ENCODE assay signal across 1 cellular context in the genomic region with DNA sequence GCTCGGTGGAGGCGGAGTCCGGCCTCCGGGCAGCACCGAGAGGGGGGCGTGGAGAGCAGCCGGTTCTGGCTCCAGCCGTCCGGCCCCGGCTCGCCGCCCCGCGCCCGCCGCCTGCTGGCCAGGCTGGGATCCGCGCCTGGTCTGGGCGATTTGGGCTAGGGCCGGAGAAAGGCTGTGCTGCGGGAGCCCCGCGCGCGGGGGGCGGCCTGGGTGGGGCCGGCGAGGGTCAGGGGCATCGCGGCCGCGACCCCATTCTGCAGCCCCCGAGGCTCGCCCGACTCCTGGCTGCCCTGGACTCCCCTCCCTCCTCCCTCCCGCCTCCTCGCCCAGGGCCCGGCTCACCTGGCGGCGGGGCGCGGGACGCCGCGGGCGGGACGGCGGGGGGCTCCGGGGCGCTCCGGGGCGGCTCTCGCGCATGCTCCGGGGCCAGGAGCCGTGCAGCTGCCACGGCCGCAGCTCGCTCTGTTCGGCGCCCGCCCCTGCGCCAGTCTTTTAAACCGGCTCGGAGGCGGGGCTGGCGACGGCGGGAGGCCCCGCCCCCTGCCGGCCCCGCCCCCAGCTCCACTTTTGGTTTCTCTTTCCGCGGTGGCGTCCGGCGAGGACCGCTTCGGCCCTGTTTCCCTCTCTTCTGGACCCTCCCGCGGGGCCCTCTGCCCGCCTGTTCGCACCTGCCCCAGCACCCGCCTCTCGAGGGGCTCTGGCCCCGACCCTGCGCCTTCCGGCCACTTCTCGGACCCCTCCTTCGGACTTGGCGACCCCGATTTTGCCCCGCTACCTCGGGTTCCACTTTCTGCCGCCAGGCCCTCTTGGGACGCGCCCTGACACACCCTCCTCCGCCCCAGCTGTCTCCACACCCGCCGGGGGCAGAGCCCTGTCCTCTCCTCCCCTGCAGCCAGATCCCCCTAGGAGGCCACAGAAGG.
TF ChIP-seq lines count a peak whose summit lies in the region.

A gene with protein sequence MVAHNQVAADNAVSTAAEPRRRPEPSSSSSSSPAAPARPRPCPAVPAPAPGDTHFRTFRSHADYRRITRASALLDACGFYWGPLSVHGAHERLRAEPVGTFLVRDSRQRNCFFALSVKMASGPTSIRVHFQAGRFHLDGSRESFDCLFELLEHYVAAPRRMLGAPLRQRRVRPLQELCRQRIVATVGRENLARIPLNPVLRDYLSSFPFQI (minus strand): TSS at position 468 of the 920 bp plus-strand sequence. CDS start 726 bp downstream, outside the sequence.

TF ChIP-seq in HepG2, 621 proteins besides CTCF, POLR2A, EP300 and RAD21 (continued from another document and continues in another):
- TF ChIP-seq, protein P1, sequence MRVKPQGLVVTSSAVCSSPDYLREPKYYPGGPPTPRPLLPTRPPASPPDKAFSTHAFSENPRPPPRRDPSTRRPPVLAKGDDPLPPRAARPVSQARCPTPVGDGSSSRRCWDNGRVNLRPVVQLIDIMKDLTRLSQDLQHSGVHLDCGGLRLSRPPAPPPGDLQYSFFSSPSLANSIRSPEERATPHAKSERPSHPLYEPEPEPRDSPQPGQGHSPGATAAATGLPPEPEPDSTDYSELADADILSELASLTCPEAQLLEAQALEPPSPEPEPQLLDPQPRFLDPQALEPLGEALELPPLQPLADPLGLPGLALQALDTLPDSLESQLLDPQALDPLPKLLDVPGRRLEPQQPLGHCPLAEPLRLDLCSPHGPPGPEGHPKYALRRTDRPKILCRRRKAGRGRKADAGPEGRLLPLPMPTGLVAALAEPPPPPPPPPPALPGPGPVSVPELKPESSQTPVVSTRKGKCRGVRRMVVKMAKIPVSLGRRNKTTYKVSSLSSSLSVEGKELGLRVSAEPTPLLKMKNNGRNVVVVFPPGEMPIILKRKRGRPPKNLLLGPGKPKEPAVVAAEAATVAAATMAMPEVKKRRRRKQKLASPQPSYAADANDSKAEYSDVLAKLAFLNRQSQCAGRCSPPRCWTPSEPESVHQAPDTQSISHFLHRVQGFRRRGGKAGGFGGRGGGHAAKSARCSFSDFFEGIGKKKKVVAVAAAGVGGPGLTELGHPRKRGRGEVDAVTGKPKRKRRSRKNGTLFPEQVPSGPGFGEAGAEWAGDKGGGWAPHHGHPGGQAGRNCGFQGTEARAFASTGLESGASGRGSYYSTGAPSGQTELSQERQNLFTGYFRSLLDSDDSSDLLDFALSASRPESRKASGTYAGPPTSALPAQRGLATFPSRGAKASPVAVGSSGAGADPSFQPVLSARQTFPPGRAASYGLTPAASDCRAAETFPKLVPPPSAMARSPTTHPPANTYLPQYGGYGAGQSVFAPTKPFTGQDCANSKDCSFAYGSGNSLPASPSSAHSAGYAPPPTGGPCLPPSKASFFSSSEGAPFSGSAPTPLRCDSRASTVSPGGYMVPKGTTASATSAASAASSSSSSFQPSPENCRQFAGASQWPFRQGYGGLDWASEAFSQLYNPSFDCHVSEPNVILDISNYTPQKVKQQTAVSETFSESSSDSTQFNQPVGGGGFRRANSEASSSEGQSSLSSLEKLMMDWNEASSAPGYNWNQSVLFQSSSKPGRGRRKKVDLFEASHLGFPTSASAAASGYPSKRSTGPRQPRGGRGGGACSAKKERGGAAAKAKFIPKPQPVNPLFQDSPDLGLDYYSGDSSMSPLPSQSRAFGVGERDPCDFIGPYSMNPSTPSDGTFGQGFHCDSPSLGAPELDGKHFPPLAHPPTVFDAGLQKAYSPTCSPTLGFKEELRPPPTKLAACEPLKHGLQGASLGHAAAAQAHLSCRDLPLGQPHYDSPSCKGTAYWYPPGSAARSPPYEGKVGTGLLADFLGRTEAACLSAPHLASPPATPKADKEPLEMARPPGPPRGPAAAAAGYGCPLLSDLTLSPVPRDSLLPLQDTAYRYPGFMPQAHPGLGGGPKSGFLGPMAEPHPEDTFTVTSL (CRISPR knock-in tag; IDR thresholded peaks at IDR 0.05; ENCODE audit: borderline replicate concordance), result peak; percentile 33; the same call in 1 of the 2 replicates
- TF ChIP-seq, protein P2, sequence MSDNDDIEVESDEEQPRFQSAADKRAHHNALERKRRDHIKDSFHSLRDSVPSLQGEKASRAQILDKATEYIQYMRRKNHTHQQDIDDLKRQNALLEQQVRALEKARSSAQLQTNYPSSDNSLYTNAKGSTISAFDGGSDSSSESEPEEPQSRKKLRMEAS (IDR thresholded peaks at IDR 0.05), result peak; percentile 48; the same call in 1 of the 2 replicates
- TF ChIP-seq ZNF34 (CRISPR knock-in tag; IDR thresholded peaks at IDR 0.05; ENCODE audit: borderline replicate concordance), result no peak; the same call in 1 of the 2 replicates
- TF ChIP-seq HES4 (CRISPR knock-in tag; IDR thresholded peaks at IDR 0.05; ENCODE audit: borderline replicate concordance), result peak; percentile 85
- TF ChIP-seq ZNF883 (CRISPR knock-in tag; IDR thresholded peaks at IDR 0.05; ENCODE audit: not compliant biosample characterization), result peak; percentile 50
- TF ChIP-seq ZNF225 (CRISPR knock-in tag; IDR thresholded peaks at IDR 0.05), result peak; percentile 73; the same call in 1 of the 2 replicates
- TF ChIP-seq, protein P3, sequence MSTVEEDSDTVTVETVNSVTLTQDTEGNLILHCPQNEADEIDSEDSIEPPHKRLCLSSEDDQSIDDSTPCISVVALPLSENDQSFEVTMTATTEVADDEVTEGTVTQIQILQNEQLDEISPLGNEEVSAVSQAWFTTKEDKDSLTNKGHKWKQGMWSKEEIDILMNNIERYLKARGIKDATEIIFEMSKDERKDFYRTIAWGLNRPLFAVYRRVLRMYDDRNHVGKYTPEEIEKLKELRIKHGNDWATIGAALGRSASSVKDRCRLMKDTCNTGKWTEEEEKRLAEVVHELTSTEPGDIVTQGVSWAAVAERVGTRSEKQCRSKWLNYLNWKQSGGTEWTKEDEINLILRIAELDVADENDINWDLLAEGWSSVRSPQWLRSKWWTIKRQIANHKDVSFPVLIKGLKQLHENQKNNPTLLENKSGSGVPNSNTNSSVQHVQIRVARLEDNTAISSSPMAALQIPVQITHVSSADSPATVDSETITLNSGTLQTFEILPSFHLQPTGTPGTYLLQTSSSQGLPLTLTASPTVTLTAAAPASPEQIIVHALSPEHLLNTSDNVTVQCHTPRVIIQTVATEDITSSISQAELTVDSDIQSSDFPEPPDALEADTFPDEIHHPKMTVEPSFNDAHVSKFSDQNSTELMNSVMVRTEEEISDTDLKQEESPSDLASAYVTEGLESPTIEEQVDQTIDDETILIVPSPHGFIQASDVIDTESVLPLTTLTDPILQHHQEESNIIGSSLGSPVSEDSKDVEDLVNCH (CRISPR knock-in tag; IDR thresholded peaks at IDR 0.05), result no peak
- TF ChIP-seq RORA (CRISPR knock-in tag; IDR thresholded peaks at IDR 0.05), result no peak
- 0 out of 2 replicates have a peak, but pooled peaks have one; percentile 75 for TF ChIP-seq HOXA9 (CRISPR knock-in tag; IDR thresholded peaks at IDR 0.05; ENCODE audit: borderline replicate concordance)
- TF ChIP-seq, protein P4, sequence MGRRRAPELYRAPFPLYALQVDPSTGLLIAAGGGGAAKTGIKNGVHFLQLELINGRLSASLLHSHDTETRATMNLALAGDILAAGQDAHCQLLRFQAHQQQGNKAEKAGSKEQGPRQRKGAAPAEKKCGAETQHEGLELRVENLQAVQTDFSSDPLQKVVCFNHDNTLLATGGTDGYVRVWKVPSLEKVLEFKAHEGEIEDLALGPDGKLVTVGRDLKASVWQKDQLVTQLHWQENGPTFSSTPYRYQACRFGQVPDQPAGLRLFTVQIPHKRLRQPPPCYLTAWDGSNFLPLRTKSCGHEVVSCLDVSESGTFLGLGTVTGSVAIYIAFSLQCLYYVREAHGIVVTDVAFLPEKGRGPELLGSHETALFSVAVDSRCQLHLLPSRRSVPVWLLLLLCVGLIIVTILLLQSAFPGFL (CRISPR knock-in tag; IDR thresholded peaks at IDR 0.05), result peak; percentile 65; the same call in 1 of the 2 replicates
- TF ChIP-seq, protein P5, sequence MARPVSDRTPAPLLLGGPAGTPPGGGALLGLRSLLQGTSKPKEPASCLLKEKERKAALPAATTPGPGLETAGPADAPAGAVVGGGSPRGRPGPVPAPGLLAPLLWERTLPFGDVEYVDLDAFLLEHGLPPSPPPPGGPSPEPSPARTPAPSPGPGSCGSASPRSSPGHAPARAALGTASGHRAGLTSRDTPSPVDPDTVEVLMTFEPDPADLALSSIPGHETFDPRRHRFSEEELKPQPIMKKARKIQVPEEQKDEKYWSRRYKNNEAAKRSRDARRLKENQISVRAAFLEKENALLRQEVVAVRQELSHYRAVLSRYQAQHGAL (CRISPR knock-in tag; IDR thresholded peaks at IDR 0.05; ENCODE audit: not compliant biosample characterization), result peak; percentile 27
- TF ChIP-seq HIVEP1 (CRISPR knock-in tag; IDR thresholded peaks at IDR 0.05), result peak; percentile 57; the same call in 1 of the 2 replicates
- TF ChIP-seq SMARCE1 (IDR thresholded peaks at IDR 0.05; ENCODE audit: borderline replicate concordance), result peak; percentile 18; the same call in 1 of the 2 replicates
- TF ChIP-seq SCMH1 (CRISPR knock-in tag; IDR thresholded peaks at IDR 0.05; ENCODE audit: borderline replicate concordance), result no peak
- TF ChIP-seq SAFB2 (CRISPR knock-in tag; IDR thresholded peaks at IDR 0.05; ENCODE audit: borderline replicate concordance, low read depth), result no peak; the same call in 1 of the 2 replicates
- TF ChIP-seq, protein P6, sequence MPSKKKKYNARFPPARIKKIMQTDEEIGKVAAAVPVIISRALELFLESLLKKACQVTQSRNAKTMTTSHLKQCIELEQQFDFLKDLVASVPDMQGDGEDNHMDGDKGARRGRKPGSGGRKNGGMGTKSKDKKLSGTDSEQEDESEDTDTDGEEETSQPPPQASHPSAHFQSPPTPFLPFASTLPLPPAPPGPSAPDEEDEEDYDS (CRISPR knock-in tag; IDR thresholded peaks at IDR 0.05), result peak; percentile 98
- TF ChIP-seq, protein P7, sequence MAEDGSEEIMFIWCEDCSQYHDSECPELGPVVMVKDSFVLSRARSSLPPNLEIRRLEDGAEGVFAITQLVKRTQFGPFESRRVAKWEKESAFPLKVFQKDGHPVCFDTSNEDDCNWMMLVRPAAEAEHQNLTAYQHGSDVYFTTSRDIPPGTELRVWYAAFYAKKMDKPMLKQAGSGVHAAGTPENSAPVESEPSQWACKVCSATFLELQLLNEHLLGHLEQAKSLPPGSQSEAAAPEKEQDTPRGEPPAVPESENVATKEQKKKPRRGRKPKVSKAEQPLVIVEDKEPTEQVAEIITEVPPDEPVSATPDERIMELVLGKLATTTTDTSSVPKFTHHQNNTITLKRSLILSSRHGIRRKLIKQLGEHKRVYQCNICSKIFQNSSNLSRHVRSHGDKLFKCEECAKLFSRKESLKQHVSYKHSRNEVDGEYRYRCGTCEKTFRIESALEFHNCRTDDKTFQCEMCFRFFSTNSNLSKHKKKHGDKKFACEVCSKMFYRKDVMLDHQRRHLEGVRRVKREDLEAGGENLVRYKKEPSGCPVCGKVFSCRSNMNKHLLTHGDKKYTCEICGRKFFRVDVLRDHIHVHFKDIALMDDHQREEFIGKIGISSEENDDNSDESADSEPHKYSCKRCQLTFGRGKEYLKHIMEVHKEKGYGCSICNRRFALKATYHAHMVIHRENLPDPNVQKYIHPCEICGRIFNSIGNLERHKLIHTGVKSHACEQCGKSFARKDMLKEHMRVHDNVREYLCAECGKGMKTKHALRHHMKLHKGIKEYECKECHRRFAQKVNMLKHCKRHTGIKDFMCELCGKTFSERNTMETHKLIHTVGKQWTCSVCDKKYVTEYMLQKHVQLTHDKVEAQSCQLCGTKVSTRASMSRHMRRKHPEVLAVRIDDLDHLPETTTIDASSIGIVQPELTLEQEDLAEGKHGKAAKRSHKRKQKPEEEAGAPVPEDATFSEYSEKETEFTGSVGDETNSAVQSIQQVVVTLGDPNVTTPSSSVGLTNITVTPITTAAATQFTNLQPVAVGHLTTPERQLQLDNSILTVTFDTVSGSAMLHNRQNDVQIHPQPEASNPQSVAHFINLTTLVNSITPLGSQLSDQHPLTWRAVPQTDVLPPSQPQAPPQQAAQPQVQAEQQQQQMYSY (CRISPR knock-in tag; IDR thresholded peaks at IDR 0.05), result no peak
- TF ChIP-seq ZSCAN12 (CRISPR knock-in tag; IDR thresholded peaks at IDR 0.05), result no peak; the same call in 1 of the 2 replicates
- TF ChIP-seq AKAP8 (CRISPR knock-in tag; IDR thresholded peaks at IDR 0.05), result no peak
- TF ChIP-seq ZNF83 (CRISPR knock-in tag; IDR thresholded peaks at IDR 0.05; ENCODE audit: borderline replicate concordance), result no peak; the same call in none of the 2 replicates
- TF ChIP-seq, protein P8, sequence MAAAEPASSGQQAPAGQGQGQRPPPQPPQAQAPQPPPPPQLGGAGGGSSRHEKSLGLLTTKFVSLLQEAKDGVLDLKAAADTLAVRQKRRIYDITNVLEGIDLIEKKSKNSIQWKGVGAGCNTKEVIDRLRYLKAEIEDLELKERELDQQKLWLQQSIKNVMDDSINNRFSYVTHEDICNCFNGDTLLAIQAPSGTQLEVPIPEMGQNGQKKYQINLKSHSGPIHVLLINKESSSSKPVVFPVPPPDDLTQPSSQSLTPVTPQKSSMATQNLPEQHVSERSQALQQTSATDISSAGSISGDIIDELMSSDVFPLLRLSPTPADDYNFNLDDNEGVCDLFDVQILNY (CRISPR knock-in tag; conservative IDR thresholded peaks at IDR 0.05), result peak; percentile 48; the same call in 1 of the 2 replicates
- TF ChIP-seq, protein P9, sequence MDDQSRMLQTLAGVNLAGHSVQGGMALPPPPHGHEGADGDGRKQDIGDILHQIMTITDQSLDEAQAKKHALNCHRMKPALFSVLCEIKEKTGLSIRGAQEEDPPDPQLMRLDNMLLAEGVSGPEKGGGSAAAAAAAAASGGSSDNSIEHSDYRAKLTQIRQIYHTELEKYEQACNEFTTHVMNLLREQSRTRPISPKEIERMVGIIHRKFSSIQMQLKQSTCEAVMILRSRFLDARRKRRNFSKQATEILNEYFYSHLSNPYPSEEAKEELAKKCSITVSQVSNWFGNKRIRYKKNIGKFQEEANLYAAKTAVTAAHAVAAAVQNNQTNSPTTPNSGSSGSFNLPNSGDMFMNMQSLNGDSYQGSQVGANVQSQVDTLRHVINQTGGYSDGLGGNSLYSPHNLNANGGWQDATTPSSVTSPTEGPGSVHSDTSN (CRISPR knock-in tag; IDR thresholded peaks at IDR 0.05; ENCODE audit: borderline replicate concordance), result peak; percentile 62
- TF ChIP-seq PHF21A (CRISPR knock-in tag; IDR thresholded peaks at IDR 0.05), result peak; percentile 59; the same call in 1 of the 2 replicates
- TF ChIP-seq ZBTB21 (CRISPR knock-in tag; IDR thresholded peaks at IDR 0.05), result 0 out of 2 replicates have a peak, but pooled peaks have one; percentile 25
- peak; percentile 74; the same call in 1 of the 2 replicates for TF ChIP-seq ZSCAN9 (CRISPR knock-in tag; IDR thresholded peaks at IDR 0.05; ENCODE audit: borderline replicate concordance)
- peak; percentile 92; the same call in 1 of the 2 replicates for TF ChIP-seq ZNF766 (CRISPR knock-in tag; IDR thresholded peaks at IDR 0.05; ENCODE audit: borderline replicate concordance)
- TF ChIP-seq MTF1 (CRISPR knock-in tag; IDR thresholded peaks at IDR 0.05), result peak; percentile 23; the same call in 1 of the 2 replicates
- 0 out of 2 replicates have a peak, but pooled peaks have one; percentile 51 for TF ChIP-seq STAT5B (CRISPR knock-in tag; IDR thresholded peaks at IDR 0.05)
- TF ChIP-seq ZFP37 (CRISPR knock-in tag; IDR thresholded peaks at IDR 0.05; ENCODE audit: borderline replicate concordance), result 0 out of 2 replicates have a peak, but pooled peaks have one; percentile 85
- TF ChIP-seq, protein P10, sequence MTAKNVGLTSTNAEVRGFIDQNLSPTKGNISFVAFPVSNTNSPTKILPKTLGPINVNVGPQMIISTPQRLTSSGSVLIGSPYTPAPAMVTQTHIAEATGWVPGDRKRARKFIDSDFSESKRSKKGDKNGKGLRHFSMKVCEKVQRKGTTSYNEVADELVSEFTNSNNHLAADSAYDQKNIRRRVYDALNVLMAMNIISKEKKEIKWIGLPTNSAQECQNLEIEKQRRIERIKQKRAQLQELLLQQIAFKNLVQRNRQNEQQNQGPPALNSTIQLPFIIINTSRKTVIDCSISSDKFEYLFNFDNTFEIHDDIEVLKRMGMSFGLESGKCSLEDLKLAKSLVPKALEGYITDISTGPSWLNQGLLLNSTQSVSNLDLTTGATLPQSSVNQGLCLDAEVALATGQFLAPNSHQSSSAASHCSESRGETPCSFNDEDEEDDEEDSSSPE (CRISPR knock-in tag; IDR thresholded peaks at IDR 0.05), result peak; percentile 72; the same call in 1 of the 2 replicates
- TF ChIP-seq SP2 (CRISPR knock-in tag; IDR thresholded peaks at IDR 0.05), result peak; percentile 60; the same call in 1 of the 2 replicates
- peak; percentile 27; the same call in 1 of the 2 replicates for TF ChIP-seq MIER3 (CRISPR knock-in tag; IDR thresholded peaks at IDR 0.05; ENCODE audit: borderline replicate concordance)
